Comparison of ENCODE assay signal across 8 cellular contexts in the genomic region with DNA sequence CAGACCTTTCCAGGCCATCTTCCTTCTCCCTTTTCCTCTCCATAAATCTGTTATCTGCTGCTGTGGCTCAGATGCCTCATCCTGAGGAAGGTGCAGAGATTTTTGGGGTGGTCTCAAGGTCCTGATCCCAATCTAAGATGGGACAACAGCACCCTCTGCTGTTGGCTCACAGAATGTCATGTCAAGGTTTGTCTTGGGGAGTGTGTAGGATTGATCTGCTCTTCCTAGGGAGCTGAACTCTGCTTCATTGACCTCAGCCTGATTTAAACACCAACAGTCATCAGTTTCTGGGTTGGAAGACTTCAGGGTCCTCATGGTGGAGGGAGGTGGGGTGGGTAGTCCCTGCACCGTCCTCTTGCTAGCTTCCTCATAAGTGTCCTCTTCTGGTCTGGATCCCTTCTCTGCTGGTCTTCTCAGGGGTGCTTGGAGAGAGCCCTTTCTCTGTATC.
DNase-seq lines count a peak whose midpoint lies in the region; ATAC-seq and TF ChIP-seq lines count a peak whose summit lies in the region.

No MANE protein-coding gene starts in this region.

- TF ChIP-seq POLR2A in lower leg skin (IDR thresholded peaks at IDR 0.05) = no peak

- no peaks in the 10 kb centered on the region for H3K9me3 ChIP-seq in colonic mucosa

- H3K4me1 Mint-ChIP-seq in activated CD4-positive, alpha-beta T cell treated with anti-CD3 and anti-CD28 coated beads for 36 hours = peaks cover 2% of the 10 kb centered on the region

- peak; percentile 79 for ATAC-seq in activated CD4-positive, alpha-beta T cell treated with anti-CD3 and anti-CD28 coated beads for 36 hours
- ATAC-seq in HG03354 (IDR thresholded peaks at IDR 0.05; ENCODE audit: poor library complexity, severe bottlenecking, unreplicated experiment) = no peak

- no peaks in the 10 kb centered on the region for H3K4me1 ChIP-seq in colonic mucosa

- POLR2A ChIA-PET in activated CD4-positive, alpha-beta T cell treated with anti-CD3 and anti-CD28 coated beads for 36 hours (lab: Charles Lee) = interaction anchor here (0.7 kb wide), 1 partner anchor 197 kb away, joined by 3 read pairs; no protein-coding TSS in a partner anchor

- CTCF ChIA-PET in activated CD4-positive, alpha-beta T cell treated with anti-CD3 and anti-CD28 coated beads for 36 hours (lab: Charles Lee) = interaction anchor here (0.6 to 7.5 kb wide), 46 partner anchors 10 to 435 kb away, joined by 3 to 134 read pairs (median 6); partner anchors contain the start of genes ATP2B4, LAX1 and OPTC

- DNase-seq in NCI-H1417 (lab: John Stamatoyannopoulos, UW) (peak; percentile 39 to 83 (median 76)), NCI-H1417 treated with DMSO at 0.1 percent for 48 hours (lab: John Stamatoyannopoulos, UW) (no peak), NCI-H146 treated with DMSO at 0.1 percent for 48 hours (lab: John Stamatoyannopoulos, UW; ENCODE audit: unreplicated experiment) (peak; percentile 10), colonic mucosa (peak; percentile 60), lower leg skin (ENCODE audit: low spot score in 2 of 2) (peak; percentile 36 to 88)
- peak; percentile 75 for DNase-seq in activated CD4-positive, alpha-beta T cell treated with anti-CD3 and anti-CD28 coated beads for 36 hours
- DNase-seq in stimulated activated CD4-positive, alpha-beta T cell treated with anti-CD3 and anti-CD28 coated beads, TNF-alpha, amount 100 ng/mL, for 48 hours (ENCODE audit: low read depth in 3 of 3) = peak; percentile 28 to 50 (median 48)

- WGBS in lower leg skin, 2 donors = 79 to 100% methylated on average over 1 of the region's 1 CpG

- no peaks in the 10 kb centered on the region for H3K27me3 Mint-ChIP-seq in activated CD4-positive, alpha-beta T cell treated with anti-CD3 and anti-CD28 coated beads for 36 hours

- H3K36me3 Mint-ChIP-seq in activated CD4-positive, alpha-beta T cell treated with anti-CD3 and anti-CD28 coated beads for 36 hours (ENCODE audit: low read depth) = peaks cover 9% of the 10 kb centered on the region

- H3K27ac ChIP-seq in colonic mucosa = no peak overlapping the region

- peak overlapping the region; percentile 76 for H3K27ac Mint-ChIP-seq in activated CD4-positive, alpha-beta T cell treated with anti-CD3 and anti-CD28 coated beads for 36 hours

- no peaks in the 10 kb centered on the region for H3K9me3 Mint-ChIP-seq in activated CD4-positive, alpha-beta T cell treated with anti-CD3 and anti-CD28 coated beads for 36 hours (ENCODE audit: low read depth)

- intact Hi-C loops in activated CD4-positive, alpha-beta T cell treated with anti-CD3 and anti-CD28 coated beads for 36 hours (cut with DNase I, micrococcal nuclease) = loop anchor here (1.0 to 5.0 kb wide), 9 partner anchors 28 to 430 kb away; partner anchors contain the start of gene ATP2B4 (in 1 of the 2)
- intact Hi-C loops in colonic mucosa (cut with DNase I) = loop anchor here (2.0 to 10.0 kb wide), 3 partner anchors 110 to 347 kb away; partner anchors contain the start of gene FMOD
- intact Hi-C loops in lower leg skin (cut with DNase I; ENCODE audit: low total_unique reads) = no loop called here

- H3K4me3 ChIP-seq in colonic mucosa (no peak overlapping the region), lower leg skin (ENCODE audit: low read depth, poor library complexity, severe bottlenecking) (no peak overlapping the region)

- no peak overlapping the region for H3K4me3 Mint-ChIP-seq in activated CD4-positive, alpha-beta T cell treated with anti-CD3 and anti-CD28 coated beads for 36 hours

- TF ChIP-seq CTCF in colonic mucosa (IDR thresholded peaks at IDR 0.05) (peak; percentile 78), lower leg skin (IDR thresholded peaks at IDR 0.05) (no peak)

- no peaks in the 10 kb centered on the region for H3K27me3 ChIP-seq in colonic mucosa

- no peak overlapping the region for H3K9ac ChIP-seq in colonic mucosa (ENCODE audit: low read depth in 2 of 2, low read length in 2 of 2)

- no peaks in the 10 kb centered on the region for H3K36me3 ChIP-seq in colonic mucosa
